ENCODE assay signal across 23 cellular contexts in the genomic region with DNA sequence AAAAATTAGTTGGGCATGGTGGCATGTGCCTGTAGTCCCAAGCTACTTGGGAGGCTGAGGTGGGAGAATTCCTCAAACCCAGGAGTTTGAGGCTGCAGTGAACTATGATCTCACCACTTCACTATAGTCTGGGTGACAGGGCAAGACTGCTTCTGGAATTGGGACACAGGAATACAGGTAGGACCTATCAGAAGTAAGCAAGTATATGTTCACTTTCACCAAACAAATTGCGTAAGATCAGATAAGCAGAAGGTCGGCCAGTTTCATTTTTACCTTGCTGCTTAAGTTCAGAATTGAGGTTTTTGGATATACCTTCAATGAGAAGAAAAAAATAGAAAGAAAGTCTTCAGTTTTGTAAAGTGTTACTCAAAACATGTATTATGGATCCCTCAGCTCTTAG.
DNase-seq lines count a peak whose midpoint lies in the region; ATAC-seq, FAIRE-seq and TF ChIP-seq lines count a peak whose summit lies in the region.
"Had no signal": no experiment of that assay in that cellular context is flagged by ENCODE, and none has a peak within 500 bp of the region (broad histone marks: within the 10 kb centered on the region; RNA-seq: fewer than 3 reads in every experiment).

No MANE protein-coding gene starts in this region.

- no peak overlapping the region for H2AK9ac ChIP-seq in IMR-90 (replicated peaks; ENCODE audit: low read depth, low read length, poor library complexity)

- H3K36me3 ChIP-seq in IMR-90 (ENCODE audit: control insufficient read depth, insufficient read depth, low read length) (no peaks in the 10 kb centered on the region), K562 (ENCODE audit: control insufficient read depth, insufficient read depth, low read length) (no peaks in the 10 kb centered on the region), right lobe of liver (no peaks in the 10 kb centered on the region), ascending aorta (no peaks in the 10 kb centered on the region)
- H3K36me3 ChIP-seq: BE2C had no signal

- TF ChIP-seq CTCF in IMR-90 (conservative IDR thresholded peaks at IDR 0.05; ENCODE audit: low read depth, low read length) = no peak
- no peak for TF ChIP-seq CTCF in K562 (IDR thresholded peaks at IDR 0.05 in 2 of 3, conservative IDR thresholded peaks at IDR 0.05 in 1 of 3; ENCODE audit: insufficient read depth in 2 of 3, low read depth in 1 of 3, low read length in 3 of 3)
- TF ChIP-seq CTCF in right lobe of liver (IDR thresholded peaks at IDR 0.05) = no peak
- TF ChIP-seq CTCF in ascending aorta (IDR thresholded peaks at IDR 0.05) = no peak

- H3K4me3 ChIP-seq in IMR-90 (ENCODE audit: insufficient read depth, low read depth, low read length) (no peak overlapping the region), K562 (no peak overlapping the region), right lobe of liver (no peak overlapping the region), ascending aorta (no peak overlapping the region)
- H3K4me3 ChIP-seq: GM23338 had no signal

- H4K20me1 ChIP-seq in IMR-90 (ENCODE audit: insufficient read depth, low read length) = no peaks in the 10 kb centered on the region
- H4K20me1 ChIP-seq in K562 (replicated peaks; ENCODE audit: control insufficient read depth, insufficient read depth, low read length) = no peaks in the 10 kb centered on the region

- no peaks in the 10 kb centered on the region for H3K4me1 ChIP-seq in IMR-90 (ENCODE audit: control insufficient read depth, insufficient read depth, low read length)
- no peaks in the 10 kb centered on the region for H3K4me1 ChIP-seq in K562 (replicated peaks in 1 of 2; ENCODE audit: control insufficient read depth in 2 of 2, insufficient read depth in 2 of 2, low read length in 2 of 2)
- H3K4me1 ChIP-seq in right lobe of liver = no peaks in the 10 kb centered on the region
- no peaks in the 10 kb centered on the region for H3K4me1 ChIP-seq in ascending aorta
- H3K4me1 ChIP-seq: BE2C had no signal

- CTCF ChIA-PET in IMR-90 (lab: Yijun Ruan, JAX) = no interaction called here
- CTCF ChIA-PET in K562 (lab: Yijun Ruan, JAX; ENCODE audit: low intra/inter-chr PET ratio) = no interaction called here

- H3K18ac ChIP-seq in IMR-90 (ENCODE audit: low read depth, low read length) = no peak overlapping the region

- H3K4ac ChIP-seq in IMR-90 (ENCODE audit: low read depth, low read length) = no peak overlapping the region

- H3K79me2 ChIP-seq in K562 (ENCODE audit: control insufficient read depth, insufficient read depth, low read length) = no peaks in the 10 kb centered on the region

- H4K8ac ChIP-seq in IMR-90 (ENCODE audit: low read depth in 2 of 2, low read length in 2 of 2) = no peak overlapping the region

- POLR2A ChIA-PET in IMR-90 (lab: Charles Lee; ENCODE audit: unreplicated experiment) = no interaction called here
- POLR2A ChIA-PET in K562 (lab: Yijun Ruan, JAX) = no interaction called here

- no peaks in the 10 kb centered on the region for H3K79me1 ChIP-seq in IMR-90 (ENCODE audit: low read depth in 1 of 2, low read length in 2 of 2)

- H3K4me2 ChIP-seq in IMR-90 (ENCODE audit: low read depth, low read length) = no peak overlapping the region
- no peak overlapping the region for H3K4me2 ChIP-seq in K562 (ENCODE audit: insufficient read depth, low read length)
- H3K4me2 ChIP-seq: GM23338 had no signal

- no peak for TF ChIP-seq EP300 in K562 (IDR thresholded peaks at IDR 0.05; ENCODE audit: low read length)

- TF ChIP-seq RAD21 in IMR-90 (IDR thresholded peaks at IDR 0.05; ENCODE audit: low read length) = no peak
- TF ChIP-seq RAD21 in K562 (CRISPR knock-in tag; conservative IDR thresholded peaks at IDR 0.05 in 1 of 2, IDR thresholded peaks at IDR 0.05 in 1 of 2) = no peak

- no peak overlapping the region for H4K91ac ChIP-seq in IMR-90 (ENCODE audit: insufficient read depth, low read depth, low read length)

- H2AFZ ChIP-seq in IMR-90 (replicated peaks; ENCODE audit: low read length, poor library complexity) (no peak overlapping the region), K562 (ENCODE audit: low read depth, low read length) (no peak overlapping the region)
- H2AFZ ChIP-seq: GM23338 had no signal

- no peak overlapping the region for H3K27ac ChIP-seq in IMR-90 (ENCODE audit: insufficient read depth, low read length)
- H3K27ac ChIP-seq in K562 (ENCODE audit: extremely low read depth, low read depth, low read length) = no peak overlapping the region
- no peak overlapping the region for H3K27ac ChIP-seq in right lobe of liver
- no peak overlapping the region for H3K27ac ChIP-seq in ascending aorta

- H2AK5ac ChIP-seq in IMR-90 (ENCODE audit: low read depth, low read length) = no peak overlapping the region

- H3K56ac ChIP-seq in IMR-90 (ENCODE audit: extremely low read depth, insufficient read depth, low read length) = no peak overlapping the region

- H3K14ac ChIP-seq in IMR-90 (replicated peaks; ENCODE audit: low read depth, low read length) = no peak overlapping the region

- H2BK15ac ChIP-seq in IMR-90 (ENCODE audit: low read depth, low read length) = no peak overlapping the region

- TF ChIP-seq POLR2A in IMR-90 (IDR thresholded peaks at IDR 0.05; ENCODE audit: low read depth, low read length) (no peak), K562 (conservative IDR thresholded peaks at IDR 0.05) (no peak), right lobe of liver (IDR thresholded peaks at IDR 0.05) (no peak)

- dilution Hi-C loops in IMR-90 (cut with HindIII; ENCODE audit: low sequenced_read_pairs, unreplicated experiment) = no loop called here

- intact Hi-C loops in IMR-90 (cut with micrococcal nuclease) = no loop called here
- intact Hi-C loops in K562 (cut with micrococcal nuclease) = no loop called here
- intact Hi-C loops in right lobe of liver (cut with DNase I) = no loop called here
- intact Hi-C loops in ascending aorta (cut with DNase I) = no loop called here

- H3K23ac ChIP-seq in IMR-90 (ENCODE audit: low read depth, low read length) = no peak overlapping the region

- no peak overlapping the region for H4K5ac ChIP-seq in IMR-90 (ENCODE audit: low read depth, low read length)

- ATAC-seq in IMR-90 (ENCODE audit: low read depth) = no peak
- ATAC-seq in K562 = no peak
- peak in 3 of 4 donors; percentile 42 to 62 (median 61) for ATAC-seq in right lobe of liver
- no peak for ATAC-seq in GM21529 (IDR thresholded peaks at IDR 0.05; ENCODE audit: unreplicated experiment)
- ATAC-seq in activated CD4-positive, CD25-positive, alpha-beta regulatory T cell treated with anti-CD3 and anti-CD28 coated beads, Interleukin-2, amount 50 U/mL, for 24 hours = no peak
- ATAC-seq: GM23338 had no signal

- H3K9ac ChIP-seq in IMR-90 (ENCODE audit: low read depth, low read length) (no peak overlapping the region), K562 (ENCODE audit: insufficient read depth in 1 of 2, low read depth in 2 of 2, low read length in 2 of 2) (no peak overlapping the region)

- no peak overlapping the region for H2BK120ac ChIP-seq in IMR-90 (ENCODE audit: low read depth, low read length)

- H3K9me3 ChIP-seq in IMR-90 (ENCODE audit: control insufficient read depth, insufficient read depth, low read length) = no peaks in the 10 kb centered on the region
- no peaks in the 10 kb centered on the region for H3K9me3 ChIP-seq in K562 (replicated peaks; ENCODE audit: control insufficient read depth, insufficient read depth, low read depth, low read length)
- H3K9me3 ChIP-seq in right lobe of liver = no peaks in the 10 kb centered on the region
- no peaks in the 10 kb centered on the region for H3K9me3 ChIP-seq in ascending aorta
- H3K9me3 ChIP-seq: BE2C had no signal

- in situ Hi-C loops in IMR-90 (cut with MboI; ENCODE audit: low sequenced_read_pairs) (no loop called here), K562 (cut with MboI) (no loop called here)

- DNase-seq in IMR-90 = no peak
- DNase-seq in K562 (ENCODE audit: extremely low read depth in 1 of 4, low spot score in 3 of 4) = no peak
- DNase-seq in iris pigment epithelial cell (ENCODE audit: low read depth) = peak; percentile 1
- DNase-seq in right lobe of liver = no peak
- DNase-seq in ascending aorta (ENCODE audit: low spot score in 2 of 2) = no peak
- DNase-seq in AG08396 (ENCODE audit: low spot score) = no peak
- DNase-seq: BE2C; C1 segment of cervical spinal cord; CD4-positive, CD25-positive, alpha-beta regulatory T cell; CD8-positive, alpha-beta memory T cell; COR-L47; DMS 273 treated with DMSO at 0.1 percent for 48 hours; DMS53; DND-41; EL; HCEC 1CT had no signal

- no peak for FAIRE-seq in K562 (lab: Jason Lieb, UNC)
- FAIRE-seq: GM12891, GM18507, H54, HTR-8/SVneo had no signal

- WGBS in IMR-90 (ENCODE audit: extremely low coverage in 2 of 2, insufficient read length in 1 of 2), 2 experiments = no CpG with 5 or more reads among the region's 2 CpGs
- 3% methylated on average over 2 of the region's 2 CpGs for WGBS in K562 (ENCODE audit: insufficient coverage, low coverage, missing lambda C conversion rate)
- WGBS in right lobe of liver (ENCODE audit: insufficient coverage, low coverage, low lambda C conversion rate, missing lambda C conversion rate) = 33% methylated on average over 2 of the region's 2 CpGs

- no peaks in the 10 kb centered on the region for H3K27me3 ChIP-seq in IMR-90 (ENCODE audit: control insufficient read depth, insufficient read depth, low read length)
- no peaks in the 10 kb centered on the region for H3K27me3 ChIP-seq in K562 (ENCODE audit: control insufficient read depth in 2 of 2, insufficient read depth in 2 of 2, low read length in 2 of 2)
- no peaks in the 10 kb centered on the region for H3K27me3 ChIP-seq in right lobe of liver
- H3K27me3 ChIP-seq in ascending aorta = no peaks in the 10 kb centered on the region
- H3K27me3 ChIP-seq: BE2C had no signal

- no peak overlapping the region for H2BK20ac ChIP-seq in IMR-90 (ENCODE audit: low read depth, low read length)

- no peaks in the 10 kb centered on the region for H3K9me1 ChIP-seq in IMR-90 (ENCODE audit: insufficient read depth, low read length)
- H3K9me1 ChIP-seq in K562 (ENCODE audit: control insufficient read depth, insufficient read depth, low read length) = no peaks in the 10 kb centered on the region

- H2BK5ac ChIP-seq in IMR-90 (ENCODE audit: low read depth, low read length, poor library complexity, severe bottlenecking) = no peak overlapping the region

- BruUV-seq in IMR-90 (replicated peaks; lab: Mats Ljungman, UMichigan) = no TSS peak
- BruUV-seq in K562 (replicated peaks; lab: Mats Ljungman, UMichigan) = no TSS peak

TF ChIP-seq in IMR-90, 13 proteins besides CTCF, POLR2A, EP300 and RAD21:
- TF ChIP-seq CEBPB (IDR thresholded peaks at IDR 0.05; ENCODE audit: low read depth, low read length) (peak; percentile 67), RFX5 (IDR thresholded peaks at IDR 0.05; ENCODE audit: low read depth, low read length) (no peak)

TF ChIP-seq in K562, 482 proteins besides CTCF, POLR2A, EP300 and RAD21 (continues in another document):
- TF ChIP-seq CEBPB (tag; IDR thresholded peaks at IDR 0.05) = peak; percentile 35

Comparison
In these comparisons a context has a peak if more than half of its experiments do, and no peak if none do; other contexts are left out.
1. ATAC-seq: peak in right lobe of liver (3 of 4); none in IMR-90 (single experiment), K562 (single experiment), GM21529 (single experiment) and activated CD4-positive, CD25-positive, alpha-beta regulatory T cell treated with anti-CD3 and anti-CD28 coated beads, Interleukin-2, amount 50 U/mL, for 24 hours (0 of 2).